ENCODE assay signal across 21 cellular contexts in genomic region chr10:114653926-114654325, GRCh38. TPM values are rescaled to one million over a fixed set of nuclear protein-coding genes. Genes with fewer than 3 reads are reported as not detected.
DNase-seq lines count a peak whose midpoint lies in the region; ATAC-seq, FAIRE-seq and TF ChIP-seq lines count a peak whose summit lies in the region.
"Had no signal": no experiment of that assay in that cellular context is flagged by ENCODE, and none has a peak within 500 bp of the region (broad histone marks: within the 10 kb centered on the region; RNA-seq: fewer than 3 reads in every experiment).

No MANE protein-coding gene starts in this region.

- peak; percentile 85 for FAIRE-seq in endothelial cell of umbilical vein (lab: Jason Lieb, UNC)
- FAIRE-seq: H54, K562 had no signal

- dilution Hi-C loops in endothelial cell of umbilical vein (cut with MboI; ENCODE audit: extremely low pct_ligation_motif_present, low sequenced_read_pairs), result no loop called here

- POLR2A ChIA-PET in endothelial cell of umbilical vein (lab: Charles Lee), result no interaction called here

- H4K20me1 ChIP-seq in endothelial cell of umbilical vein (replicated peaks; ENCODE audit: control insufficient read depth, extremely low read depth, insufficient read depth, low read length), result no peaks in the 10 kb centered on the region

- H3K9ac ChIP-seq in endothelial cell of umbilical vein (replicated peaks; ENCODE audit: extremely low read depth, insufficient read depth, low read length), result no peak overlapping the region

- intact Hi-C loops in endothelial cell of umbilical vein (cut with micrococcal nuclease), result loop anchor here (1.0 kb wide), 3 partner anchors 9 to 30 kb away; no protein-coding TSS in a partner anchor

- H3K4me3 ChIP-seq in Jurkat, Clone E6-1 (ENCODE audit: low read length), result no peak overlapping the region
- no peak overlapping the region for H3K4me3 ChIP-seq in endothelial cell of umbilical vein (replicated peaks in 1 of 3; ENCODE audit: insufficient read depth in 1 of 3, low read depth in 1 of 3, low read length in 3 of 3)
- H3K4me3 ChIP-seq: cardiac muscle cell, dorsolateral prefrontal cortex, K562 had no signal

- no peak for TF ChIP-seq POLR2A in endothelial cell of umbilical vein (IDR thresholded peaks at IDR 0.05; ENCODE audit: low read depth, low read length)

- TF ChIP-seq CTCF in endothelial cell of umbilical vein (IDR thresholded peaks at IDR 0.05; ENCODE audit: extremely low read depth in 1 of 2, insufficient read depth in 1 of 2, low read depth in 1 of 2, low read length in 2 of 2), result no peak

- no TSS peak for BruUV-seq in endothelial cell of umbilical vein (replicated peaks; lab: Mats Ljungman, UMichigan)

- no peaks in the 10 kb centered on the region for H3K9me3 ChIP-seq in endothelial cell of umbilical vein (replicated peaks; ENCODE audit: control insufficient read depth, insufficient read depth, low read length)

- peak overlapping the region; percentile 82 for H3K27ac ChIP-seq in endothelial cell of umbilical vein (ENCODE audit: insufficient read depth, low read depth, low read length)

- H3K27me3 ChIP-seq in endothelial cell of umbilical vein (ENCODE audit: control insufficient read depth in 2 of 2, insufficient read depth in 2 of 2, low read length in 2 of 2), result no peaks in the 10 kb centered on the region
- H3K27me3 ChIP-seq: cardiac muscle cell, dorsolateral prefrontal cortex had no signal

- H3K79me2 ChIP-seq in endothelial cell of umbilical vein (ENCODE audit: control insufficient read depth, insufficient read depth, low read length), result no peaks in the 10 kb centered on the region

- peak overlapping the region; percentile 5 for H3K4me2 ChIP-seq in endothelial cell of umbilical vein (ENCODE audit: insufficient read depth, low read length)

- H3K36me3 ChIP-seq in endothelial cell of umbilical vein (ENCODE audit: control insufficient read depth in 2 of 2, extremely low read depth in 1 of 2, insufficient read depth in 2 of 2, low read length in 2 of 2), result no peaks in the 10 kb centered on the region
- H3K36me3 ChIP-seq: cardiac muscle cell had no signal

- CTCF ChIA-PET in endothelial cell of umbilical vein (lab: Charles Lee), result interaction anchor here (0.8 to 2.0 kb wide), 7 partner anchors 9 to 103 kb away, joined by 3 to 7 read pairs (median 4); no protein-coding TSS in a partner anchor

- no peaks in the 10 kb centered on the region for H3K9me1 ChIP-seq in endothelial cell of umbilical vein (replicated peaks; ENCODE audit: control insufficient read depth, extremely low read depth, insufficient read depth, low read length)

- ATAC-seq in GM18861 (IDR thresholded peaks at IDR 0.05; ENCODE audit: unreplicated experiment), result no peak
- ATAC-seq in HG03139 (IDR thresholded peaks at IDR 0.05; ENCODE audit: unreplicated experiment), result no peak
- ATAC-seq: K562; naive thymus-derived CD4-positive, alpha-beta T cell had no signal

- no peak overlapping the region for H2AFZ ChIP-seq in endothelial cell of umbilical vein (ENCODE audit: low read depth, low read length)

- peak; percentile 21 for DNase-seq in NCI-H345 (lab: John Stamatoyannopoulos, UW)
- DNase-seq in NCI-H345 treated with DMSO at 0.1 percent for 48 hours (lab: John Stamatoyannopoulos, UW; ENCODE audit: unreplicated experiment), result no peak
- DNase-seq in Jurkat, Clone E6-1 (ENCODE audit: low read depth, low spot score), result peak; percentile 64
- peak; percentile 90 for DNase-seq in endothelial cell of umbilical vein (ENCODE audit: low read depth, low spot score)
- peak; percentile 63 for DNase-seq in pulmonary artery endothelial cell (ENCODE audit: low read depth, low spot score)
- no peak for DNase-seq in NCI-H1436 treated with DMSO at 0.1 percent for 48 hours (lab: John Stamatoyannopoulos, UW)
- DNase-seq: activated T-cell treated with anti-CD3 and anti-CD28 coated beads for 4 hours; foreskin melanocyte; mesendoderm; naive thymus-derived CD4-positive, alpha-beta T cell; NCI-H774; OCI-M1; SIG-M5; stimulated activated CD4-positive, alpha-beta T cell treated with anti-CD3 and anti-CD28 coated beads, Interleukin-15, amount 100 ng/mL, for 24 hours; T-helper 1 cell had no signal

- peaks cover 64% of the 10 kb centered on the region for H3K4me1 ChIP-seq in endothelial cell of umbilical vein (ENCODE audit: control insufficient read depth, extremely low read depth, insufficient read depth, low read length)

TF ChIP-seq in endothelial cell of umbilical vein, 7 proteins besides CTCF, POLR2A, EP300 and RAD21:
- peak; percentile 12 for TF ChIP-seq GATA2 (IDR thresholded peaks at IDR 0.05; ENCODE audit: insufficient read depth, insufficient read length, low read depth, low read length)
- TF ChIP-seq FOS (IDR thresholded peaks at IDR 0.05; ENCODE audit: borderline replicate concordance, insufficient read depth, low read length), result no peak

RNA-seq across cellular contexts. Expression of gene ABLIM1, which starts 4.1 kb away (rescaled TPM):
- polyA plus RNA-seq in Jurkat, Clone E6-1 (2012; ENCODE audit: insufficient read depth, insufficient read length), result 29.0 TPM
- total RNA-seq in endothelial cell of umbilical vein (111 and 128 TPM in 2 replicates), pulmonary artery endothelial cell (56.3 and 103 TPM in 2 replicates)
- polyA plus RNA-seq in endothelial cell of umbilical vein, result 202 and 235 TPM in 2 replicates
- polyA plus RNA-seq in endothelial cell of umbilical vein (2011; cell fraction: cytosol; rRNA removed), result 70.1 and 75.0 TPM in 2 replicates
- polyA plus RNA-seq in endothelial cell of umbilical vein (2011; cell fraction: nucleus; rRNA removed), result 155 and 160 TPM in 2 replicates
- polyA plus RNA-seq in endothelial cell of umbilical vein (2012), result 56.4 and 63.6 TPM in 2 replicates
- polyA minus RNA-seq in endothelial cell of umbilical vein, result 467 and 488 TPM in 2 replicates
- 79.5 TPM for polyA minus RNA-seq in endothelial cell of umbilical vein (2011; cell fraction: cytosol; rRNA and poly(A)+ RNA removed)
- polyA minus RNA-seq in endothelial cell of umbilical vein (2011; cell fraction: nucleus; rRNA and poly(A)+ RNA removed), result 282 and 347 TPM in 2 replicates

Comparison
In these comparisons a context has a peak if more than half of its experiments do, and no peak if none do; other contexts are left out.
1. DNase-seq: peak in NCI-H345 (single experiment), Jurkat, Clone E6-1 (single experiment), endothelial cell of umbilical vein (single experiment) and pulmonary artery endothelial cell (single experiment); none in NCI-H345 treated with DMSO at 0.1 percent for 48 hours (single experiment) and NCI-H1436 treated with DMSO at 0.1 percent for 48 hours (single experiment).